Comparison of ENCODE assay signal across 30 cellular contexts in the genomic region with DNA sequence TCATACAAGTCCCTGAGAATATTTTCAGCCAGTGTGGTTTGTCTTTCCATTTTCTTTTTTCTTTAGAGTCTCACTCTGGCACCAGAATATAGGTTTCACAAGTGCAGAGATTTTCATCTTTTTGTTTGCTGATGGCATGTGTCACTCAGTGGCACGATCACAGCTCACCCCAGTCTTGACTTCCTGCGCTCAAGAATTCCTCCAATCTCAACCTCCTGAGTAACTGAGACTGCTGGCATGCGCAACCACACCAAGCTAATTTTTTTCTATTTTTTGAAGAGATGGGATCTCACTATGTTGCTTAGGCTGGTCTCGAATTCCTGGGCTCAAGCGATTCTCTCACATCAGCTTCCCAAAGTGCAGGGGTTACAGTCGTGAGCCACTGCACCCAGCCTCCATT.
"Had no signal": no experiment of that assay in that cellular context is flagged by ENCODE, and none has a peak within 500 bp of the region (broad histone marks: within the 10 kb centered on the region; RNA-seq: fewer than 3 reads in every experiment).

No MANE protein-coding gene starts in this region.

- H3K4me1 ChIP-seq: adrenal gland, pancreas, psoas muscle, thyroid gland had no signal

- H3K27me3 Mint-ChIP-seq: activated naive CD8-positive, alpha-beta T cell; naive thymus-derived CD4-positive, alpha-beta T cell; stimulated activated memory B cell treated with anti-CD40 and anti-IgM and Interleukin-4, amounts not matched to agents 10 μg/mL and 1 μg/mL and 100 μg/mL, for 72 hours; stimulated activated naive CD8-positive, alpha-beta T cell treated with anti-CD3 and anti-CD28 coated beads, Interleukin-15, amount 100 ng/mL, for 72 hours had no signal

- H3K4me3 ChIP-seq: adrenal gland, pancreas, psoas muscle, sigmoid colon, thyroid gland had no signal

- DNase-seq: activated CD4-positive, alpha-beta T cell treated with anti-CD3 and anti-CD28 coated beads for 4 hours; activated CD4-positive, alpha-beta T cell treated with anti-CD3 and anti-CD28 coated beads, Interleukin-2, amount 50 U/mL, for 4 hours; activated naive CD4-positive, alpha-beta T cell treated with Interleukin-2 at 50 U/mL for 16 hours; activated T-cell treated with anti-CD3 and anti-CD28 coated beads for 4 hours; activated T-cell treated with anti-CD3 and anti-CD28 coated beads, Interleukin-2, amount 50 U/mL, for 72 hours; adrenal gland; dermis blood vessel endothelial cell; effector CD4-positive, alpha-beta T cell; left cardiac atrium; left ventricle myocardium superior; naive thymus-derived CD4-positive, alpha-beta T cell; pancreas; psoas muscle; sigmoid colon; small intestine; stimulated activated CD4-positive, alpha-beta T cell treated with anti-CD3 and anti-CD28 coated beads, Interleukin-4, amount 100 ng/mL, for 24 hours; stimulated activated naive CD8-positive, alpha-beta T cell treated with anti-CD3 and anti-CD28 coated beads, Interleukin-15, amount 100 ng/mL, for 72 hours; substantia nigra; SW 1271; T-helper 9 cell; thyroid gland had no signal

- H3K27ac Mint-ChIP-seq: activated naive CD8-positive, alpha-beta T cell; activated T-cell treated with anti-CD3 and anti-CD28 coated beads, Interleukin-2, amount 50 U/mL, for 72 hours; mesothelial cell of epicardium; stimulated activated memory B cell treated with anti-CD40 and anti-IgM and Interleukin-4, amounts not matched to agents 10 μg/mL and 1 μg/mL and 100 μg/mL, for 72 hours; stimulated activated naive CD8-positive, alpha-beta T cell treated with anti-CD3 and anti-CD28 coated beads, Interleukin-15, amount 100 ng/mL, for 72 hours; T-helper 1 cell treated with Interleukin-12 subunit alpha and Interleukin-12 subunit beta and Interleukin-4 antibody, amounts not matched to agents 30 μg/mL and 1 μg/mL, for 36 hours had no signal

- FAIRE-seq: astrocyte, frontal cortex, pancreas, TTC549, urothelium cell line had no signal

- ATAC-seq: activated T-cell treated with anti-CD3 and anti-CD28 coated beads, Interleukin-2, amount 50 U/mL, for 72 hours; left cardiac atrium; left ventricle myocardium superior; naive thymus-derived CD4-positive, alpha-beta T cell; pancreas; psoas muscle; stimulated activated memory B cell treated with anti-CD40 and anti-IgM and Interleukin-4, amounts not matched to agents 10 μg/mL and 1 μg/mL and 100 μg/mL, for 72 hours; stimulated activated naive CD8-positive, alpha-beta T cell treated with anti-CD3 and anti-CD28 coated beads, Interleukin-15, amount 100 ng/mL, for 72 hours had no signal

- H3K27me3 ChIP-seq: adrenal gland, pancreas, sigmoid colon, thyroid gland had no signal

- H3K9me3 ChIP-seq: adrenal gland, pancreas, psoas muscle, sigmoid colon, thyroid gland had no signal

- H3K27ac ChIP-seq: adrenal gland, pancreas, psoas muscle, sigmoid colon, thyroid gland, VCaP had no signal

- H3K4me3 Mint-ChIP-seq: activated naive CD8-positive, alpha-beta T cell; activated T-cell treated with anti-CD3 and anti-CD28 coated beads, Interleukin-2, amount 50 U/mL, for 72 hours; mesothelial cell of epicardium; naive thymus-derived CD4-positive, alpha-beta T cell; stimulated activated memory B cell treated with anti-CD40 and anti-IgM and Interleukin-4, amounts not matched to agents 10 μg/mL and 1 μg/mL and 100 μg/mL, for 72 hours; stimulated activated naive CD8-positive, alpha-beta T cell treated with anti-CD3 and anti-CD28 coated beads, Interleukin-15, amount 100 ng/mL, for 72 hours; T-helper 1 cell treated with Interleukin-12 subunit alpha and Interleukin-12 subunit beta and Interleukin-4 antibody, amounts not matched to agents 30 μg/mL and 1 μg/mL, for 36 hours had no signal

- H3K9me3 Mint-ChIP-seq: activated T-cell treated with anti-CD3 and anti-CD28 coated beads, Interleukin-2, amount 50 U/mL, for 72 hours; mesothelial cell of epicardium; naive thymus-derived CD4-positive, alpha-beta T cell; stimulated activated memory B cell treated with anti-CD40 and anti-IgM and Interleukin-4, amounts not matched to agents 10 μg/mL and 1 μg/mL and 100 μg/mL, for 72 hours; stimulated activated naive CD8-positive, alpha-beta T cell treated with anti-CD3 and anti-CD28 coated beads, Interleukin-15, amount 100 ng/mL, for 72 hours; T-helper 1 cell treated with Interleukin-12 subunit alpha and Interleukin-12 subunit beta and Interleukin-4 antibody, amounts not matched to agents 30 μg/mL and 1 μg/mL, for 36 hours had no signal

- H3K36me3 ChIP-seq: pancreas had no signal
